12 cellular contexts compared by ENCODE assay signal in genomic region chr4:102566426-102566825, GRCh38.
DNase-seq lines count a peak whose midpoint lies in the region; ATAC-seq lines count a peak whose summit lies in the region.
"Had no signal": no experiment of that assay in that cellular context is flagged by ENCODE, and none has a peak within 500 bp of the region (broad histone marks: within the 10 kb centered on the region; RNA-seq: fewer than 3 reads in every experiment).

No MANE protein-coding gene starts in this region.

- peaks cover 73% of the 10 kb centered on the region for H3K4me1 Mint-ChIP-seq in activated naive CD4-positive, alpha-beta T cell treated with anti-CD3 and anti-CD28 coated beads, Interleukin-2, amount 50 U/mL, for 24 hours
- H3K4me1 Mint-ChIP-seq in activated naive CD8-positive, alpha-beta T cell treated with anti-CD3 and anti-CD28 coated beads, Interleukin-2, amount 50 U/mL, for 24 hours, result peaks cover 29% of the 10 kb centered on the region
- H3K4me1 Mint-ChIP-seq in naive B cell, result peaks cover 28 to 37% (median 33%) of the 10 kb centered on the region in 3 donors

- H3K4me3 Mint-ChIP-seq in activated naive CD4-positive, alpha-beta T cell treated with anti-CD3 and anti-CD28 coated beads, Interleukin-2, amount 50 U/mL, for 24 hours, result no peak overlapping the region
- H3K4me3 Mint-ChIP-seq in activated naive CD8-positive, alpha-beta T cell treated with anti-CD3 and anti-CD28 coated beads, Interleukin-2, amount 50 U/mL, for 24 hours, result no peak overlapping the region
- H3K4me3 Mint-ChIP-seq in naive B cell, result no peak overlapping the region

- H3K27me3 Mint-ChIP-seq in activated naive CD4-positive, alpha-beta T cell treated with anti-CD3 and anti-CD28 coated beads, Interleukin-2, amount 50 U/mL, for 24 hours, result no peaks in the 10 kb centered on the region
- no peaks in the 10 kb centered on the region for H3K27me3 Mint-ChIP-seq in activated naive CD8-positive, alpha-beta T cell treated with anti-CD3 and anti-CD28 coated beads, Interleukin-2, amount 50 U/mL, for 24 hours
- no peaks in the 10 kb centered on the region for H3K27me3 Mint-ChIP-seq in naive B cell

- H3K9me3 Mint-ChIP-seq in activated naive CD4-positive, alpha-beta T cell treated with anti-CD3 and anti-CD28 coated beads, Interleukin-2, amount 50 U/mL, for 24 hours, result no peaks in the 10 kb centered on the region
- H3K9me3 Mint-ChIP-seq in activated naive CD8-positive, alpha-beta T cell treated with anti-CD3 and anti-CD28 coated beads, Interleukin-2, amount 50 U/mL, for 24 hours, result peaks cover 3% of the 10 kb centered on the region
- H3K9me3 Mint-ChIP-seq in naive B cell, result peaks cover 0 to 6% (median 0%) of the 10 kb centered on the region in 7 donors

- H3K27ac Mint-ChIP-seq in activated naive CD4-positive, alpha-beta T cell treated with anti-CD3 and anti-CD28 coated beads, Interleukin-2, amount 50 U/mL, for 24 hours, result peak overlapping the region; percentile 85
- peak overlapping the region; percentile 47 for H3K27ac Mint-ChIP-seq in activated naive CD8-positive, alpha-beta T cell treated with anti-CD3 and anti-CD28 coated beads, Interleukin-2, amount 50 U/mL, for 24 hours
- H3K27ac Mint-ChIP-seq in naive B cell, result peak overlapping the region in 5 of 6 donors; percentile 19 to 91 (median 44)

- H3K36me3 Mint-ChIP-seq in activated naive CD4-positive, alpha-beta T cell treated with anti-CD3 and anti-CD28 coated beads, Interleukin-2, amount 50 U/mL, for 24 hours, result peaks cover 48% of the 10 kb centered on the region
- peaks cover 88% of the 10 kb centered on the region for H3K36me3 Mint-ChIP-seq in activated naive CD8-positive, alpha-beta T cell treated with anti-CD3 and anti-CD28 coated beads, Interleukin-2, amount 50 U/mL, for 24 hours (ENCODE audit: low read depth)
- H3K36me3 Mint-ChIP-seq in naive B cell, result peaks cover 0 to 23% of the 10 kb centered on the region in 2 donors

- no peak for DNase-seq in activated naive CD4-positive, alpha-beta T cell treated with Interleukin-2 at 50 U/mL for 16 hours
- no peak for DNase-seq in activated naive CD8-positive, alpha-beta T cell treated with anti-CD3 and anti-CD28 coated beads, Interleukin-2, amount 50 U/mL, for 24 hours
- DNase-seq in naive B cell (no peak), globus pallidus (ENCODE audit: low spot score) (no peak), NCI-H1105 treated with DMSO at 0.1 percent for 48 hours (lab: John Stamatoyannopoulos, UW) (no peak)
- no peak for DNase-seq in stimulated activated CD8-positive, alpha-beta memory T cell treated with anti-CD3 and anti-CD28 coated beads, Interleukin-4, amount 100 ng/mL, for 48 hours
- DNase-seq: KG1, NCI-H1436 treated with DMSO at 0.1 percent for 48 hours, NCI-H2029 treated with DMSO at 0.1 percent for 48 hours, NCI-H2171 treated with DMSO at 0.1 percent for 48 hours, NCI-H82 had no signal

- no peak for ATAC-seq in activated naive CD8-positive, alpha-beta T cell treated with anti-CD3 and anti-CD28 coated beads, Interleukin-2, amount 50 U/mL, for 24 hours
- no peak for ATAC-seq in naive B cell (ENCODE audit: low read depth in 2 of 2)
